9 cellular contexts compared by ENCODE assay signal in the genomic region with DNA sequence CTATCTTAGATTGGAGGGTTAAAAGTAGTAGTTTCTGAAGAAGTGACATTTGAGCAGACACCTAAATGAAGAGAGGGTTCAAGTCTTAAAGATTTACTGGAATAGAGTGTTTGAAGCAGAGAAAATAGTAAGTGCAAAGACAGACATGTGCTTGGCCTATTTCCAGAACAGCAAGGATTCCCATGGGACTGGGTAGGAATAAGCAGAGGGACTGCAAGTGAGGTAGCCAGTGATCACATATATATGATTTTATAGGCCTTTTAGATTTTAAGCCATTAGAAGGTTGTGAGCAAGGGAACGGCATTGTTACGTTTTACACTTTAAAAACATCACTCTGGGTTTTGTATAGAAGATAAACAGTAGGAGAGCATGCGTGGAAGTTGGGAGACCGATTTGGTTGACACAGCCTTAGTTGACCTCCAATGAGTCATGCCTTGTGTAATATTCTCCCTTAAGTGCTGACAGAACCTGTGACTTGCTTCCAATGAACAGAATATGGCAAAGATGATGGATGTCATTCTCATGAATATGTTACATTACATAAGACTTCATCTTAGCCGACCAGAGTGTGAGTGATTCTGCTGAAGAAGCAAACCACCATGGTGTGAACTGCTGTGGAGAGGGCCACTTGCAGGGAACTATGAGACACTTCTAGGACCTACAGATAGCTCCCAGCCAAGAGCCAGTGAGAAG. TPM values are rescaled to one million over a fixed set of nuclear protein-coding genes. Genes with fewer than 3 reads are reported as not detected.
DNase-seq lines count a peak whose midpoint lies in the region; ATAC-seq, FAIRE-seq and TF ChIP-seq lines count a peak whose summit lies in the region.
"Had no signal": no experiment of that assay in that cellular context is flagged by ENCODE, and none has a peak within 500 bp of the region (broad histone marks: within the 10 kb centered on the region; RNA-seq: fewer than 3 reads in every experiment).

No MANE protein-coding gene starts in this region.

- DNase-seq in Calu3 = peak; percentile 25
- peak; percentile 97 for DNase-seq in NCI-H460 (ENCODE audit: extremely low read depth, low read depth)
- DNase-seq in endothelial cell of umbilical vein (ENCODE audit: low read depth, low spot score) = peak; percentile 49
- no peak for DNase-seq in natural killer cell
- DNase-seq in activated T-helper 2 cell treated with anti-CD3 and anti-CD28 coated beads, Interferon-gamma antibody, Interleukin-2, Interleukin-4, amounts not matched to agents 10 μg/mL and 5 μg/mL and 100 μg/mL, durations not matched to agents 14 hours and 24 hours and 36 hours (ENCODE audit: low spot score) = no peak
- no peak for DNase-seq in NCI-H2029 treated with DMSO at 0.1 percent for 48 hours (lab: John Stamatoyannopoulos, UW)
- no peak for DNase-seq in RPMI8226
- DNase-seq in NCI-H526 (lab: John Stamatoyannopoulos, UW) = no peak

- H3K79me2 ChIP-seq in endothelial cell of umbilical vein (ENCODE audit: control insufficient read depth, insufficient read depth, low read length) = no peaks in the 10 kb centered on the region

- H3K27me3 Mint-ChIP-seq in Calu3 (ENCODE audit: unreplicated experiment) (no peaks in the 10 kb centered on the region), natural killer cell (ENCODE audit: low read depth in 2 of 2) (no peaks in the 10 kb centered on the region)
- no peaks in the 10 kb centered on the region for H3K27me3 Mint-ChIP-seq in activated T-helper 2 cell treated with anti-CD3 and anti-CD28 coated beads, Interferon-gamma antibody, Interleukin-2, Interleukin-4, amounts not matched to agents 10 μg/mL and 5 μg/mL and 100 μg/mL, durations not matched to agents 14 hours and 24 hours and 36 hours (ENCODE audit: low read depth)
- H3K27me3 Mint-ChIP-seq: activated naive CD4-positive, alpha-beta T cell treated with anti-CD3 and anti-CD28 coated beads, Interleukin-2, amount 50 U/mL, for 24 hours had no signal

- H2AFZ ChIP-seq in endothelial cell of umbilical vein (ENCODE audit: low read depth, low read length) = no peak overlapping the region

- H3K9me3 ChIP-seq in endothelial cell of umbilical vein (replicated peaks; ENCODE audit: control insufficient read depth, insufficient read depth, low read length) = no peaks in the 10 kb centered on the region

- POLR2A ChIA-PET in endothelial cell of umbilical vein (lab: Charles Lee) = interaction anchor here (0.7 kb wide), 2 partner anchors 57 to 126 kb away, joined by 3 read pairs; no protein-coding TSS in a partner anchor

- TF ChIP-seq CTCF in Calu3 (IDR thresholded peaks at IDR 0.05; ENCODE audit: unreplicated experiment) = no peak
- no peak for TF ChIP-seq CTCF in endothelial cell of umbilical vein (IDR thresholded peaks at IDR 0.05; ENCODE audit: extremely low read depth in 1 of 2, insufficient read depth in 1 of 2, low read depth in 1 of 2, low read length in 2 of 2)
- TF ChIP-seq CTCF in natural killer cell (IDR thresholded peaks at IDR 0.05) = no peak

- peaks cover 35% of the 10 kb centered on the region for H3K4me1 Mint-ChIP-seq in Calu3 (ENCODE audit: low read depth, unreplicated experiment)
- H3K4me1 Mint-ChIP-seq in natural killer cell = peaks cover 0 to 4% of the 10 kb centered on the region in 2 donors
- H3K4me1 Mint-ChIP-seq in activated T-helper 2 cell treated with anti-CD3 and anti-CD28 coated beads, Interferon-gamma antibody, Interleukin-2, Interleukin-4, amounts not matched to agents 10 μg/mL and 5 μg/mL and 100 μg/mL, durations not matched to agents 14 hours and 24 hours and 36 hours (ENCODE audit: low read depth) = peaks cover 1% of the 10 kb centered on the region
- H3K4me1 Mint-ChIP-seq: activated naive CD4-positive, alpha-beta T cell treated with anti-CD3 and anti-CD28 coated beads, Interleukin-2, amount 50 U/mL, for 24 hours had no signal

- no peaks in the 10 kb centered on the region for H3K36me3 ChIP-seq in endothelial cell of umbilical vein (ENCODE audit: control insufficient read depth in 2 of 2, extremely low read depth in 1 of 2, insufficient read depth in 2 of 2, low read length in 2 of 2)

- H3K27ac ChIP-seq in endothelial cell of umbilical vein (ENCODE audit: insufficient read depth, low read depth, low read length) = no peak overlapping the region

- H3K36me3 Mint-ChIP-seq in Calu3 (ENCODE audit: insufficient read depth, unreplicated experiment) = no peaks in the 10 kb centered on the region
- H3K36me3 Mint-ChIP-seq in natural killer cell = no peaks in the 10 kb centered on the region
- H3K36me3 Mint-ChIP-seq in activated T-helper 2 cell treated with anti-CD3 and anti-CD28 coated beads, Interferon-gamma antibody, Interleukin-2, Interleukin-4, amounts not matched to agents 10 μg/mL and 5 μg/mL and 100 μg/mL, durations not matched to agents 14 hours and 24 hours and 36 hours (ENCODE audit: low read depth) = no peaks in the 10 kb centered on the region
- H3K36me3 Mint-ChIP-seq: activated naive CD4-positive, alpha-beta T cell treated with anti-CD3 and anti-CD28 coated beads, Interleukin-2, amount 50 U/mL, for 24 hours had no signal

- intact Hi-C loops in Calu3 (cut with micrococcal nuclease; ENCODE audit: unreplicated experiment) (loop anchor here (10.0 kb wide), 1 partner anchor 153 kb away; no protein-coding TSS in a partner anchor), endothelial cell of umbilical vein (cut with micrococcal nuclease) (no loop called here), natural killer cell (cut with micrococcal nuclease) (no loop called here)
- intact Hi-C loops in activated T-helper 2 cell treated with anti-CD3 and anti-CD28 coated beads, Interferon-gamma antibody, Interleukin-2, Interleukin-4, amounts not matched to agents 10 μg/mL and 5 μg/mL and 100 μg/mL, durations not matched to agents 14 hours and 24 hours and 36 hours (cut with micrococcal nuclease) = no loop called here

- no peaks in the 10 kb centered on the region for H3K27me3 ChIP-seq in endothelial cell of umbilical vein (ENCODE audit: control insufficient read depth in 2 of 2, insufficient read depth in 2 of 2, low read length in 2 of 2)

- peak; percentile 18 for FAIRE-seq in endothelial cell of umbilical vein (lab: Jason Lieb, UNC)

- H4K20me1 ChIP-seq in endothelial cell of umbilical vein (replicated peaks; ENCODE audit: control insufficient read depth, extremely low read depth, insufficient read depth, low read length) = no peaks in the 10 kb centered on the region

- no peak overlapping the region for H3K4me3 ChIP-seq in endothelial cell of umbilical vein (replicated peaks in 1 of 3; ENCODE audit: insufficient read depth in 1 of 3, low read depth in 1 of 3, low read length in 3 of 3)

- H3K4me1 ChIP-seq in endothelial cell of umbilical vein (ENCODE audit: control insufficient read depth, extremely low read depth, insufficient read depth, low read length) = peaks cover 8% of the 10 kb centered on the region

- ATAC-seq in natural killer cell = peak; percentile 41 to 66 (median 43)

- H3K27ac Mint-ChIP-seq in Calu3 (ENCODE audit: unreplicated experiment) = no peak overlapping the region
- H3K27ac Mint-ChIP-seq in natural killer cell = no peak overlapping the region
- H3K27ac Mint-ChIP-seq in activated T-helper 2 cell treated with anti-CD3 and anti-CD28 coated beads, Interferon-gamma antibody, Interleukin-2, Interleukin-4, amounts not matched to agents 10 μg/mL and 5 μg/mL and 100 μg/mL, durations not matched to agents 14 hours and 24 hours and 36 hours = no peak overlapping the region
- H3K27ac Mint-ChIP-seq: activated naive CD4-positive, alpha-beta T cell treated with anti-CD3 and anti-CD28 coated beads, Interleukin-2, amount 50 U/mL, for 24 hours had no signal

- no peak overlapping the region for H3K9ac ChIP-seq in endothelial cell of umbilical vein (replicated peaks; ENCODE audit: extremely low read depth, insufficient read depth, low read length)

- dilution Hi-C loops in endothelial cell of umbilical vein (cut with MboI; ENCODE audit: extremely low pct_ligation_motif_present, low sequenced_read_pairs) = no loop called here

- H3K9me3 Mint-ChIP-seq in Calu3 (ENCODE audit: low read depth, unreplicated experiment) = no peaks in the 10 kb centered on the region
- no peaks in the 10 kb centered on the region for H3K9me3 Mint-ChIP-seq in natural killer cell
- no peaks in the 10 kb centered on the region for H3K9me3 Mint-ChIP-seq in activated T-helper 2 cell treated with anti-CD3 and anti-CD28 coated beads, Interferon-gamma antibody, Interleukin-2, Interleukin-4, amounts not matched to agents 10 μg/mL and 5 μg/mL and 100 μg/mL, durations not matched to agents 14 hours and 24 hours and 36 hours
- H3K9me3 Mint-ChIP-seq: activated naive CD4-positive, alpha-beta T cell treated with anti-CD3 and anti-CD28 coated beads, Interleukin-2, amount 50 U/mL, for 24 hours had no signal

- no TSS peak for BruUV-seq in Calu3 (replicated peaks; lab: Mats Ljungman, UMichigan)
- no TSS peak for BruUV-seq in endothelial cell of umbilical vein (replicated peaks; lab: Mats Ljungman, UMichigan)

- no peak overlapping the region for H3K4me2 ChIP-seq in endothelial cell of umbilical vein (ENCODE audit: insufficient read depth, low read length)

- H3K9me1 ChIP-seq in endothelial cell of umbilical vein (replicated peaks; ENCODE audit: control insufficient read depth, extremely low read depth, insufficient read depth, low read length) = no peaks in the 10 kb centered on the region

- CTCF ChIA-PET in Calu3 (lab: Charles Lee) = no interaction called here
- CTCF ChIA-PET in endothelial cell of umbilical vein (lab: Charles Lee) = interaction anchor here (0.6 to 1.6 kb wide), 4 partner anchors 12 to 160 kb away, joined by 3 to 10 read pairs (median 4); no protein-coding TSS in a partner anchor

- H3K4me3 Mint-ChIP-seq in Calu3 (ENCODE audit: low read depth, unreplicated experiment) (no peak overlapping the region), natural killer cell (no peak overlapping the region)
- no peak overlapping the region for H3K4me3 Mint-ChIP-seq in activated T-helper 2 cell treated with anti-CD3 and anti-CD28 coated beads, Interferon-gamma antibody, Interleukin-2, Interleukin-4, amounts not matched to agents 10 μg/mL and 5 μg/mL and 100 μg/mL, durations not matched to agents 14 hours and 24 hours and 36 hours (ENCODE audit: low read depth)
- H3K4me3 Mint-ChIP-seq: activated naive CD4-positive, alpha-beta T cell treated with anti-CD3 and anti-CD28 coated beads, Interleukin-2, amount 50 U/mL, for 24 hours had no signal

- TF ChIP-seq POLR2A in endothelial cell of umbilical vein (IDR thresholded peaks at IDR 0.05; ENCODE audit: low read depth, low read length) = no peak

RNA-seq across cellular contexts. Expression of gene SLC4A7, which starts 37.1 kb away (rescaled TPM):
- total RNA-seq in Calu3 (2022) (39.0 and 61.6 TPM in 2 replicates), endothelial cell of umbilical vein (50.9 and 58.6 TPM in 2 replicates), natural killer cell (10 to 100 TPM; 36.4 to 48.0 (median 41.3) TPM)
- 56.9 and 57.2 TPM in 2 replicates for total RNA-seq in NCI-H460 (2014; rRNA removed; shearing (Covaris generic))
- polyA plus RNA-seq in NCI-H460 (2014; cell fraction: nucleus; rRNA removed) = 33.9 and 62.8 TPM in 2 replicates
- polyA plus RNA-seq in endothelial cell of umbilical vein = 7.0 and 7.8 TPM in 2 replicates
- polyA plus RNA-seq in endothelial cell of umbilical vein (2011; cell fraction: cytosol; rRNA removed) = 4.5 and 4.8 TPM in 2 replicates
- 42.4 and 58.2 TPM in 2 replicates for polyA plus RNA-seq in endothelial cell of umbilical vein (2011; cell fraction: nucleus; rRNA removed)
- polyA plus RNA-seq in endothelial cell of umbilical vein (2012) = 20.5 and 24.2 TPM in 2 replicates
- 38.8 and 42.5 TPM in 2 replicates for polyA minus RNA-seq in endothelial cell of umbilical vein
- polyA minus RNA-seq in endothelial cell of umbilical vein (2011; cell fraction: cytosol; rRNA and poly(A)+ RNA removed) = 25.2 TPM
- 108 and 157 TPM in 2 replicates for polyA minus RNA-seq in endothelial cell of umbilical vein (2011; cell fraction: nucleus; rRNA and poly(A)+ RNA removed)
- total RNA-seq in activated T-helper 2 cell treated with anti-CD3 and anti-CD28 coated beads, Interferon-gamma antibody, Interleukin-2, Interleukin-4, amounts not matched to agents 10 μg/mL and 5 μg/mL and 100 μg/mL, durations not matched to agents 14 hours and 24 hours and 36 hours = 76.4 and 77.8 TPM in 2 replicates

Comparison
In these comparisons a context has a peak if more than half of its experiments do, and no peak if none do; other contexts are left out.
1. DNase-seq: peak in Calu3 (single experiment), NCI-H460 (single experiment) and endothelial cell of umbilical vein (single experiment); none in natural killer cell (single experiment), activated T-helper 2 cell treated with anti-CD3 and anti-CD28 coated beads, Interferon-gamma antibody, Interleukin-2, Interleukin-4, amounts not matched to agents 10 μg/mL and 5 μg/mL and 100 μg/mL, durations not matched to agents 14 hours and 24 hours and 36 hours (single experiment), NCI-H2029 treated with DMSO at 0.1 percent for 48 hours (single experiment), RPMI8226 (single experiment) and NCI-H526 (0 of 2).